19 cellular contexts compared by ENCODE assay signal in genomic region chr7:77245015-77245755, GRCh38. TPM values are rescaled to one million over a fixed set of nuclear protein-coding genes. Genes with fewer than 3 reads are reported as not detected.
DNase-seq lines count a peak whose midpoint lies in the region; ATAC-seq and TF ChIP-seq lines count a peak whose summit lies in the region.
"Had no signal": no experiment of that assay in that cellular context is flagged by ENCODE, and none has a peak within 500 bp of the region (broad histone marks: within the 10 kb centered on the region; RNA-seq: fewer than 3 reads in every experiment).

No MANE protein-coding gene starts in this region.

- H3K36me3 ChIP-seq in ACC112 (ENCODE audit: insufficient read depth, low read length) (no peaks in the 10 kb centered on the region), SJSA1 (no peaks in the 10 kb centered on the region), neutrophil (no peaks in the 10 kb centered on the region), WERI-Rb-1 (no peaks in the 10 kb centered on the region)
- H3K36me3 ChIP-seq: breast epithelium had no signal

- H3K4me3 ChIP-seq in ACC112 (ENCODE audit: low read depth, low read length), result no peak overlapping the region
- H3K4me3 ChIP-seq in SJSA1, result no peak overlapping the region
- H3K4me3 ChIP-seq in neutrophil (ENCODE audit: low read depth in 1 of 2, low read length in 1 of 2), result no peak overlapping the region
- H3K4me3 ChIP-seq in WERI-Rb-1 (ENCODE audit: low read depth, low read length), result no peak overlapping the region
- H3K4me3 ChIP-seq: A549, breast epithelium had no signal

- H3K27me3 ChIP-seq in ACC112 (ENCODE audit: insufficient read depth, low read length) (no peaks in the 10 kb centered on the region), SJSA1 (replicated peaks) (no peaks in the 10 kb centered on the region), neutrophil (no peaks in the 10 kb centered on the region), WERI-Rb-1 (ENCODE audit: insufficient read depth, low read depth, severe bottlenecking) (no peaks in the 10 kb centered on the region)
- H3K27me3 ChIP-seq: breast epithelium had no signal

- CTCF ChIA-PET in GM10248 (lab: Yijun Ruan, JAX), result interaction anchor here (0.7 to 3.5 kb wide), 5 partner anchors 10 to 120 kb away, joined by 3 to 45 read pairs (median 31); partner anchors contain the start of gene FGL2

- H3K27ac ChIP-seq in ACC112 (ENCODE audit: low read depth, low read length), result peak overlapping the region; percentile 11; the same call in 1 of the 2 replicates
- 0 out of 2 replicates have a peak overlapping the region, but pooled peaks have one; percentile 4 for H3K27ac ChIP-seq in SJSA1
- peak overlapping the region; percentile 29 for H3K27ac ChIP-seq in neutrophil
- no peak overlapping the region for H3K27ac ChIP-seq in WERI-Rb-1
- H3K27ac ChIP-seq: A549, breast epithelium, VCaP had no signal

- DNase-seq in SJSA1 (ENCODE audit: low read depth in 1 of 2, low spot score in 2 of 2) (no peak), left cardiac atrium (peak; percentile 33), GM10248 (ENCODE audit: extremely low spot score) (no peak), NCI-H2081 (lab: John Stamatoyannopoulos, UW) (no peak), WERI-Rb-1 (no peak)
- DNase-seq: activated naive CD4-positive, alpha-beta T cell treated with anti-CD3 and anti-CD28 coated beads, Interleukin-2, amount 50 U/mL, for 16 hours; effector memory CD4-positive, alpha-beta T cell; foreskin fibroblast; NCI-H1105; stimulated activated CD4-positive, alpha-beta T cell treated with anti-CD3 and anti-CD28 coated beads, Interleukin-4, amount 100 ng/mL, for 1 hour had no signal

- H2AFZ ChIP-seq in ACC112 (ENCODE audit: low read length, unreplicated experiment), result no peak overlapping the region

- H3K9me3 ChIP-seq in SJSA1 (replicated peaks), result no peaks in the 10 kb centered on the region
- no peaks in the 10 kb centered on the region for H3K9me3 ChIP-seq in neutrophil
- H3K9me3 ChIP-seq in WERI-Rb-1 (ENCODE audit: severe bottlenecking), result no peaks in the 10 kb centered on the region
- H3K9me3 ChIP-seq: A549, breast epithelium had no signal

- intact Hi-C loops in left cardiac atrium (cut with DNase I), result loop anchor here in 1 of 2 donors (5.0 kb wide), 1 partner anchor 118 kb away; no protein-coding TSS in a partner anchor

- no peaks in the 10 kb centered on the region for H3K79me2 ChIP-seq in ACC112 (ENCODE audit: control insufficient read depth, insufficient read depth, low read length, unreplicated experiment)

- POLR2A ChIA-PET in GM10248 (lab: Yijun Ruan, JAX), result no interaction called here

- H3K4me1 ChIP-seq in ACC112 (ENCODE audit: control insufficient read depth, insufficient read depth, low read length, unreplicated experiment) (peaks cover 15% of the 10 kb centered on the region), SJSA1 (replicated peaks) (peaks cover 23% of the 10 kb centered on the region), neutrophil (ENCODE audit: control insufficient read depth in 1 of 2, insufficient read depth in 1 of 2, low read depth in 1 of 2, low read length in 1 of 2) (peaks cover 18 to 24% of the 10 kb centered on the region in 2 experiments)
- H3K4me1 ChIP-seq: A549, breast epithelium had no signal

- TF ChIP-seq CTCF in neutrophil (IDR thresholded peaks at IDR 0.05) (no peak), GM10248 (IDR thresholded peaks at IDR 0.05; ENCODE audit: control extremely low read depth, extremely low read depth, low read depth, missing control alignments) (no peak), WERI-Rb-1 (IDR thresholded peaks at IDR 0.05; ENCODE audit: low read depth, low read length) (no peak)

- ATAC-seq in left cardiac atrium (peak; percentile 82 to 88), HG03565 (IDR thresholded peaks at IDR 0.05; ENCODE audit: unreplicated experiment) (no peak)
- ATAC-seq: A549 had no signal

RNA-seq across cellular contexts. Expression of gene FGL2, which starts 45.6 kb away (rescaled TPM):
- total RNA-seq in SJSA1 (2014; rRNA removed; shearing (Covaris generic)), result 0.11 TPM in 1 of 2 replicates, not detected in the other
- 10 to 100 TPM; 19.7 to 20.8 TPM for total RNA-seq in left cardiac atrium
- total RNA-seq: G401, mesothelial cell of epicardium, SK-MEL-5 had no signal

Comparison
In these comparisons a context has a peak if more than half of its experiments do, and no peak if none do; other contexts are left out.
1. RNA of gene FGL2, which starts 45.6 kb away (total RNA-seq): 19.7 to 20.8 TPM in left cardiac atrium; 0.11 TPM in SJSA1; every median in the first group is over 10 times any median in the second.